Comparison of ENCODE assay signal across 1 cellular context in the genomic region with DNA sequence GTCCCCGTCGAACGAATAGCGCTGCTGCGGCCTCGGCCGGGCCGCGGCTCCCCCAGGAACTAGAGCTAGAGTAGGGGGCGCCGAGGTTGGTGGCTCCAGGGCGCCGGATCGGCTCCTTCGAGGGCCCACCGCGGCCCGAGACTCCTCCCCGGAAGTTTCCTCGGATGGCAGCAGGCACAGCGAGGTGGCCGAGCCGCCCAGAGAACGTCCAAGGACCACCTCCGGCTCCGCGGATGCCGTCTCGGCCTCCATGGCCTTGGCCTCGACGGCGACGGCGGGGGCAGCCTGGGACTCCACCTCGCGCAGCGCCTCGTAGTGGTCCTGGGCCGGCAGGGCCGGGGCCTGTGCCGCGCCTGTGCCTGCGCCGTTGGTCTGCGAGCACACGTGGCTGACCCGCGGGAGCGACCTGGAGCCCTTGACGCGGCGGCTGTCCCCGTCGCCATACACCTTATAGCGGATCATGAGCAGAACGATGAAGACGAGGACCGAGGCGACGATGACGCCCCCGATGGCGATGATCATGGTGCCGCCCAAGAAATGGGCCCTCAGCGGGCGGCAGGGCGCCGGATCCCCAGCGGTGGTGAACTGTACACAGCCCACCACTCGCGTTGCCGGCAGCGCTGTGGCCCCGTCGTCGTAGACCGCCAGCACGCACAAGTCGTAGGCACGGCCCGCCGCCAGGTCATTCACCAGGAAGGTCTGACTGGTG.
TF ChIP-seq lines count a peak whose summit lies in the region.

No MANE protein-coding gene starts in this region.

TF ChIP-seq in K562, 482 proteins besides CTCF, POLR2A, EP300 and RAD21:
- TF ChIP-seq RBFOX2 (IDR thresholded peaks at IDR 0.05; ENCODE audit: low read depth, low read length) (0 out of 2 replicates have a peak, but pooled peaks have one; percentile 13), ZBTB43 (CRISPR knock-in tag; IDR thresholded peaks at IDR 0.05) (no peak), HNRNPLL (IDR thresholded peaks at IDR 0.05; ENCODE audit: low read depth, low read length, poor library complexity, severe bottlenecking) (no peak), MYNN (IDR thresholded peaks at IDR 0.05) (no peak), MYNN (CRISPR knock-in tag; IDR thresholded peaks at IDR 0.05) (no peak), KHSRP (IDR thresholded peaks at IDR 0.05) (no peak)
- TF ChIP-seq, protein P1, sequence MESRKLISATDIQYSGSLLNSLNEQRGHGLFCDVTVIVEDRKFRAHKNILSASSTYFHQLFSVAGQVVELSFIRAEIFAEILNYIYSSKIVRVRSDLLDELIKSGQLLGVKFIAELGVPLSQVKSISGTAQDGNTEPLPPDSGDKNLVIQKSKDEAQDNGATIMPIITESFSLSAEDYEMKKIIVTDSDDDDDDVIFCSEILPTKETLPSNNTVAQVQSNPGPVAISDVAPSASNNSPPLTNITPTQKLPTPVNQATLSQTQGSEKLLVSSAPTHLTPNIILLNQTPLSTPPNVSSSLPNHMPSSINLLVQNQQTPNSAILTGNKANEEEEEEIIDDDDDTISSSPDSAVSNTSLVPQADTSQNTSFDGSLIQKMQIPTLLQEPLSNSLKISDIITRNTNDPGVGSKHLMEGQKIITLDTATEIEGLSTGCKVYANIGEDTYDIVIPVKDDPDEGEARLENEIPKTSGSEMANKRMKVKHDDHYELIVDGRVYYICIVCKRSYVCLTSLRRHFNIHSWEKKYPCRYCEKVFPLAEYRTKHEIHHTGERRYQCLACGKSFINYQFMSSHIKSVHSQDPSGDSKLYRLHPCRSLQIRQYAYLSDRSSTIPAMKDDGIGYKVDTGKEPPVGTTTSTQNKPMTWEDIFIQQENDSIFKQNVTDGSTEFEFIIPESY (CRISPR knock-in tag; IDR thresholded peaks at IDR 0.05) = peak; percentile 96
